ENCODE assay signal across 6 cellular contexts in genomic region chr15:91013701-91014100, GRCh38. TPM values are rescaled to one million over a fixed set of nuclear protein-coding genes. Genes with fewer than 3 reads are reported as not detected.
DNase-seq lines count a peak whose midpoint lies in the region; ATAC-seq, FAIRE-seq and TF ChIP-seq lines count a peak whose summit lies in the region.
"Not testable (repeated sequence)": the region's sequence is repeated elsewhere in the genome, so short reads cannot be mapped to it uniquely, and the experiment has no call there.

No MANE protein-coding gene starts in this region.

- ATAC-seq in body of pancreas, result peak; percentile 92
- ATAC-seq in pancreas, result peak; percentile 69 to 90 (median 84)

- H3K4me1 ChIP-seq in body of pancreas (peaks cover 22% of the 10 kb centered on the region), pancreas (peaks cover 8 to 17% (median 10%) of the 10 kb centered on the region in 3 donors)

- H3K4me3 Mint-ChIP-seq in progenitor cell of endocrine pancreas (ENCODE audit: low read depth), result peak overlapping the region; percentile 45

- H3K36me3 Mint-ChIP-seq in progenitor cell of endocrine pancreas (ENCODE audit: insufficient read depth), result peaks cover 20% of the 10 kb centered on the region

- not testable (repeated sequence) for H3K27me3 Mint-ChIP-seq in progenitor cell of endocrine pancreas

- H3K4me1 Mint-ChIP-seq in progenitor cell of endocrine pancreas (ENCODE audit: low read depth), result peaks cover 13% of the 10 kb centered on the region

- not testable (repeated sequence) for H3K9me3 ChIP-seq in WERI-Rb-1 (ENCODE audit: severe bottlenecking); body of pancreas; pancreas

- not testable (repeated sequence) for TF ChIP-seq CTCF in WERI-Rb-1 (IDR thresholded peaks at IDR 0.05; ENCODE audit: low read depth, low read length); body of pancreas (IDR thresholded peaks at IDR 0.05); pancreas (IDR thresholded peaks at IDR 0.05); progenitor cell of endocrine pancreas (IDR thresholded peaks at IDR 0.05; ENCODE audit: unreplicated experiment)

- 52 to 64% methylated on average over 7 to 10 of the region's 10 CpGs for WGBS in body of pancreas, 2 donors
- 67 to 71% methylated on average over 10 of the region's 10 CpGs for WGBS in pancreas, 2 donors

- intact Hi-C loops in body of pancreas (cut with DNase I); pancreas (cut with DNase I): not testable (repeated sequence)

- peak in 2 of 3 donors; percentile 25 to 38 for TF ChIP-seq POLR2A in body of pancreas (IDR thresholded peaks at IDR 0.05)

- H3K27me3 ChIP-seq in WERI-Rb-1 (ENCODE audit: insufficient read depth, low read depth, severe bottlenecking); body of pancreas; pancreas: not testable (repeated sequence)

- FAIRE-seq in pancreas (lab: Jason Lieb, UNC), result not testable (repeated sequence)

- H3K27ac ChIP-seq in WERI-Rb-1, result not testable (repeated sequence)
- H3K27ac ChIP-seq in body of pancreas, result peak overlapping the region; percentile 52 to 79 (median 70)
- peak overlapping the region; percentile 35 to 73 (median 65) for H3K27ac ChIP-seq in pancreas

- DNase-seq in NCI-H82 (lab: John Stamatoyannopoulos, UW) (peak; percentile 15), WERI-Rb-1 (peak; percentile 69), body of pancreas (peak; percentile 56 to 76 (median 72)), islet precursor cell (peak; percentile 69), pancreas (peak in 3 of 6 donors; percentile 49 to 62 (median 57))
- DNase-seq in progenitor cell of endocrine pancreas (ENCODE audit: low spot score, unreplicated experiment), result not testable (repeated sequence)

- H3K9me3 Mint-ChIP-seq in progenitor cell of endocrine pancreas (ENCODE audit: low read depth), result not testable (repeated sequence)

- H3K27ac Mint-ChIP-seq in progenitor cell of endocrine pancreas, result peak overlapping the region; percentile 90

- peaks cover 31% of the 10 kb centered on the region for H3K36me3 ChIP-seq in WERI-Rb-1
- H3K36me3 ChIP-seq in body of pancreas (replicated peaks in 1 of 2; ENCODE audit: insufficient read depth in 1 of 2, low read depth in 2 of 2); pancreas: not testable (repeated sequence)

- not testable (repeated sequence) for H3K4me3 ChIP-seq in WERI-Rb-1 (ENCODE audit: low read depth, low read length); body of pancreas; pancreas

RNA-seq across cellular contexts. Expression of gene VPS33B, which starts 8.7 kb away (rescaled TPM):
- total RNA-seq in body of pancreas (10 to 100 TPM in 1 of 2 donors, 1 to 10 TPM in 1; 8.3 to 10.5 TPM), pancreas (1 to 10 TPM; 4.2 to 8.8 (median 5.9) TPM), progenitor cell of endocrine pancreas (28.0 and 33.3 TPM in 2 replicates)
- polyA plus RNA-seq in pancreas, result 10 to 100 TPM; 11.6 to 18.9 TPM

RNA-seq across cellular contexts. Expression of gene PRC1, which starts 19.4 kb away (rescaled TPM):
- 10 to 100 TPM in 1 of 2 donors, 1 to 10 TPM in 1; 9.1 to 11.5 TPM for total RNA-seq in body of pancreas
- total RNA-seq in pancreas, result 1 to 10 TPM; 3.9 to 5.8 (median 4.8) TPM
- polyA plus RNA-seq in pancreas, result 10 to 100 TPM in 1 of 2 donors, 1 to 10 TPM in 1; 5.1 to 12.7 TPM
- total RNA-seq in progenitor cell of endocrine pancreas, result 79.1 and 81.5 TPM in 2 replicates

RNA-seq across cellular contexts. Expression of gene RCCD1, which starts 59.0 kb away (rescaled TPM):
- 10 to 100 TPM; 13.7 to 21.4 TPM for total RNA-seq in body of pancreas
- total RNA-seq in pancreas, result 10 to 100 TPM in 1 of 6 donors, 1 to 10 TPM in 5; 6.6 to 12.2 (median 7.8) TPM
- 10 to 100 TPM in 1 of 2 donors, 1 to 10 TPM in 1; 9.0 to 11.9 TPM for polyA plus RNA-seq in pancreas
- total RNA-seq in progenitor cell of endocrine pancreas, result 20.6 and 23.0 TPM in 2 replicates
